10 cellular contexts compared by ENCODE assay signal in genomic region chr20:63552481-63553249, GRCh38. TPM values are rescaled to one million over a fixed set of nuclear protein-coding genes. Genes with fewer than 3 reads are reported as not detected.
DNase-seq lines count a peak whose midpoint lies in the region; ATAC-seq and TF ChIP-seq lines count a peak whose summit lies in the region.
"Had no signal": no experiment of that assay in that cellular context is flagged by ENCODE, and none has a peak within 500 bp of the region (broad histone marks: within the 10 kb centered on the region; RNA-seq: fewer than 3 reads in every experiment).

No MANE protein-coding gene starts in this region.

- no peak for ATAC-seq in GM18520 (IDR thresholded peaks at IDR 0.05; ENCODE audit: unreplicated experiment)
- ATAC-seq in HG03521 (IDR thresholded peaks at IDR 0.05; ENCODE audit: unreplicated experiment): no peak

- no peaks in the 10 kb centered on the region for H3K36me3 ChIP-seq in KMS-11 (ENCODE audit: insufficient read depth)

- no peaks in the 10 kb centered on the region for H3K79me2 ChIP-seq in KMS-11 (ENCODE audit: insufficient read depth, low read depth)

- H3K27ac ChIP-seq in KMS-11: no peak overlapping the region

- no peak for TF ChIP-seq CTCF in KMS-11 (conservative IDR thresholded peaks at IDR 0.05; ENCODE audit: low read depth, low read length)

- no peaks in the 10 kb centered on the region for H4K20me1 ChIP-seq in KMS-11 (ENCODE audit: insufficient read depth)

- peak; percentile 31 for DNase-seq in activated CD4-positive, CD25-positive, alpha-beta regulatory T cell treated with anti-CD3 and anti-CD28 coated beads, Interleukin-2, amount 50 U/mL, for 16 hours (ENCODE audit: low read depth, low spot score)
- no peak for DNase-seq in activated CD4-positive, CD25-positive, alpha-beta regulatory T cell treated with anti-CD3 and anti-CD28 coated beads, Interleukin-2, amount 50 U/mL, for 72 hours
- DNase-seq in activated naive CD4-positive, alpha-beta T cell treated with Interleukin-2 at 50 U/mL for 16 hours: peak; percentile 38
- DNase-seq in stimulated activated CD4-positive, alpha-beta T cell treated with anti-CD3 and anti-CD28 coated beads, Interleukin-4, amount 100 ng/mL, for 1 hour: peak; percentile 28
- no peak for DNase-seq in mesenteric fat pad (ENCODE audit: low spot score)

- 0 out of 2 replicates have a peak overlapping the region, but pooled peaks have one; percentile 14 for H2AFZ ChIP-seq in KMS-11 (ENCODE audit: low read depth)

- H3K4me3 ChIP-seq in KMS-11 (IDR thresholded peaks at IDR 0.05; ENCODE audit: insufficient read depth, low read depth, low read length): no peak overlapping the region

- H3K9ac ChIP-seq in KMS-11: no peak overlapping the region

- H3K4me2 ChIP-seq in KMS-11: peak overlapping the region; percentile 33; the same call in 1 of the 2 replicates

- peaks cover 82% of the 10 kb centered on the region for H3K27me3 ChIP-seq in KMS-11 (ENCODE audit: insufficient read depth, low read depth)

- peaks cover 17% of the 10 kb centered on the region for H3K4me1 ChIP-seq in KMS-11 (ENCODE audit: low read depth, poor library complexity, severe bottlenecking)

RNA-seq across cellular contexts. Expression of gene FNDC11, which starts 1.3 kb away (rescaled TPM):
- 0.13 TPM for total RNA-seq in mesenteric fat pad

RNA-seq across cellular contexts. Expression of gene SRMS, which starts 5.1 kb away (rescaled TPM):
- total RNA-seq in mesenteric fat pad: not detected
- total RNA-seq: liver; T-helper 2 cell treated with Interferon-gamma antibody and Interleukin-4, amounts not matched to agents 100 ng/mL and 5 ng/mL, for 36 hours had no signal

RNA-seq across cellular contexts. Expression of gene PTK6, which starts 15.5 kb away (rescaled TPM):
- total RNA-seq in mesenteric fat pad: 0.10 TPM

RNA-seq across cellular contexts. Expression of gene HELZ2, which starts 21.4 kb away (rescaled TPM):
- 50.8 TPM for total RNA-seq in mesenteric fat pad

RNA-seq across cellular contexts. Expression of gene PPDPF, which starts 32.1 kb away (rescaled TPM):
- total RNA-seq in mesenteric fat pad: 173 TPM

Comparison
In these comparisons a context has a peak if more than half of its experiments do, and no peak if none do; other contexts are left out.
1. DNase-seq: peak in activated CD4-positive, CD25-positive, alpha-beta regulatory T cell treated with anti-CD3 and anti-CD28 coated beads, Interleukin-2, amount 50 U/mL, for 16 hours (single experiment), activated naive CD4-positive, alpha-beta T cell treated with Interleukin-2 at 50 U/mL for 16 hours (single experiment) and stimulated activated CD4-positive, alpha-beta T cell treated with anti-CD3 and anti-CD28 coated beads, Interleukin-4, amount 100 ng/mL, for 1 hour (single experiment); none in activated CD4-positive, CD25-positive, alpha-beta regulatory T cell treated with anti-CD3 and anti-CD28 coated beads, Interleukin-2, amount 50 U/mL, for 72 hours (single experiment) and mesenteric fat pad (single experiment).